In genomic region chr1:3004285-3005205, GRCh38 we compare ENCODE assay signal across 21 cellular contexts. TPM values are rescaled to one million over a fixed set of nuclear protein-coding genes. Genes with fewer than 3 reads are reported as not detected.
"Had no signal": no experiment of that assay in that cellular context is flagged by ENCODE, and none has a peak within 500 bp of the region (broad histone marks: within the 10 kb centered on the region; RNA-seq: fewer than 3 reads in every experiment).

No MANE protein-coding gene starts in this region.

- H3K4me3 ChIP-seq: vagina had no signal

- H3K4me1 Mint-ChIP-seq: activated naive CD8-positive, alpha-beta T cell treated with anti-CD3 and anti-CD28 coated beads, Interleukin-2, amount 10 ng/mL, durations not matched to agents 7 days and 5 days; immature natural killer cell; T-cell had no signal

- H3K4me3 Mint-ChIP-seq: activated naive CD8-positive, alpha-beta T cell treated with anti-CD3 and anti-CD28 coated beads, Interleukin-2, amount 10 ng/mL, durations not matched to agents 7 days and 5 days; activated T-cell treated with anti-CD3 and anti-CD28 coated beads, Interleukin-2, amount 50 U/mL, for 24 hours; immature natural killer cell; naive B cell; T-cell had no signal

- DNase-seq: activated CD4-positive, alpha-beta T cell treated with anti-CD3 and anti-CD28 coated beads for 1 hour; activated CD4-positive, alpha-beta T cell treated with anti-CD3 and anti-CD28 coated beads, Interleukin-2, amount 50 U/mL, for 4 hours; activated gamma-delta T cell treated with Interleukin-2 at 50 U/mL for 16 hours; activated naive CD8-positive, alpha-beta T cell treated with anti-CD3 and anti-CD28 coated beads, Interleukin-2, amount 10 ng/mL, durations not matched to agents 7 days and 5 days; activated T-cell treated with anti-CD3 and anti-CD28 coated beads, Interleukin-2, amount 50 U/mL, for 24 hours; foreskin melanocyte; immature natural killer cell; naive B cell; SK-N-SH; stimulated activated CD4-positive, alpha-beta T cell treated with anti-CD3 and anti-CD28 coated beads, Interleukin-1b, Interleukin-23, amount 100 ng/mL, for 48 hours; T1000 had no signal

- H3K27me3 Mint-ChIP-seq: activated naive CD8-positive, alpha-beta T cell treated with anti-CD3 and anti-CD28 coated beads, Interleukin-2, amount 10 ng/mL, durations not matched to agents 7 days and 5 days had no signal

- H3K9me3 ChIP-seq: neutrophil, SK-N-SH, vagina had no signal

- H3K36me3 ChIP-seq: neutrophil, vagina had no signal

- H3K36me3 Mint-ChIP-seq: activated naive CD8-positive, alpha-beta T cell treated with anti-CD3 and anti-CD28 coated beads, Interleukin-2, amount 10 ng/mL, durations not matched to agents 7 days and 5 days; immature natural killer cell; T-cell had no signal

- H3K27me3 ChIP-seq: neutrophil, vagina had no signal

- H3K27ac Mint-ChIP-seq: activated naive CD8-positive, alpha-beta T cell treated with anti-CD3 and anti-CD28 coated beads, Interleukin-2, amount 10 ng/mL, durations not matched to agents 7 days and 5 days; activated T-cell treated with anti-CD3 and anti-CD28 coated beads, Interleukin-2, amount 50 U/mL, for 24 hours; immature natural killer cell; T-cell had no signal

- H3K27ac ChIP-seq: epithelial cell of prostate, neutrophil, vagina had no signal

- ATAC-seq: right cardiac atrium, T-cell had no signal

- H3K4me1 ChIP-seq: vagina had no signal

RNA-seq across cellular contexts. Expression of gene ACTRT2, which starts 16.7 kb away (rescaled TPM):
- total RNA-seq: activated naive CD8-positive, alpha-beta T cell treated with anti-CD3 and anti-CD28 coated beads, Interleukin-2, amount 10 ng/mL, durations not matched to agents 7 days and 5 days; bronchial epithelial cell; dermis microvascular lymphatic vessel endothelial cell; fibroblast of lung; lung microvascular endothelial cell; right cardiac atrium; T-cell; vagina had no signal
- polyA plus RNA-seq: fibroblast of lung, immature natural killer cell, right cardiac atrium, SK-N-SH, thymus had no signal
